ENCODE assay signal across 24 cellular contexts in the genomic region with DNA sequence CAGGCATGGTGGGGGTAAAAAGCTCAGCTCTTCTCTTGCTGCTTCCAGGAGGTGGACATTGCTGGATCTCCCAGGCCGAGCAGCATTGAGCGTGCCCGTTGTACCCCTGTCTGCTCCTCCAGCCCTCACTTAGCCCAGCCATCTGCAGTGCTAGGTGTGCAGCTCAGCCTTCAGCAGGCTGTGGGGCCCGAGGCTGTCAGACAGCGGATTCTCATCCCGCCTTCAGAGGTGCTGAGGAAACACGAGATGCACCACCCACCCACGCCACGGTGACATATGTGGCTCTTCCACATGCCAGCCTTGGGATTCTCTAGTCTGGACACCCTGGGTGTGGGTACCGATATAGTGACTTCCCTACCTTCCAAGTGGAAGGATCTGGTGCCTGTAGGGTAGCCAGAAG. TPM values are rescaled to one million over a fixed set of nuclear protein-coding genes. Genes with fewer than 3 reads are reported as not detected.
DNase-seq lines count a peak whose midpoint lies in the region; ATAC-seq and TF ChIP-seq lines count a peak whose summit lies in the region.
"Had no signal": no experiment of that assay in that cellular context is flagged by ENCODE, and none has a peak within 500 bp of the region (broad histone marks: within the 10 kb centered on the region; RNA-seq: fewer than 3 reads in every experiment).

No MANE protein-coding gene starts in this region.

- no peak overlapping the region for H3K27ac ChIP-seq in HEK293 (ENCODE audit: extremely low read depth, low read depth, low read length)
- no peak overlapping the region for H3K27ac ChIP-seq in dorsolateral prefrontal cortex
- H3K27ac ChIP-seq: A549; BLaER1 treated with 17β-estradiol and CSF1 and Interleukin-3, amounts not matched to agents 10 nM and 100 nM; GM23248 had no signal

- H3K9me3 ChIP-seq in HEK293 (ENCODE audit: control insufficient read depth, insufficient read depth, low read depth, low read length) (no peaks in the 10 kb centered on the region), MG63 (no peaks in the 10 kb centered on the region), T-helper 17 cell (ENCODE audit: control insufficient read depth, low read length, poor library complexity, severe bottlenecking) (no peaks in the 10 kb centered on the region)
- H3K9me3 ChIP-seq: A549, BE2C had no signal

- intact Hi-C loops in dorsolateral prefrontal cortex (cut with DNase I) (no loop called here), posterior cingulate gyrus (cut with DNase I) (no loop called here)

- H3K27me3 ChIP-seq in dorsolateral prefrontal cortex (no peaks in the 10 kb centered on the region), MG63 (no peaks in the 10 kb centered on the region)
- H3K27me3 ChIP-seq: BE2C had no signal

- H3K36me3 ChIP-seq in HEK293 (ENCODE audit: control insufficient read depth in 2 of 2, insufficient read depth in 1 of 2, low read length in 2 of 2) (no peaks in the 10 kb centered on the region), MG63 (no peaks in the 10 kb centered on the region)
- H3K36me3 ChIP-seq: BE2C; BLaER1 treated with 17β-estradiol and CSF1 and Interleukin-3, amounts not matched to agents 10 nM and 100 nM had no signal

- no peak for ATAC-seq in T-helper 17 cell
- ATAC-seq: A549, GM12878, HCT116 had no signal

- H3K36me3 Mint-ChIP-seq in T-helper 17 cell (ENCODE audit: low read depth): no peaks in the 10 kb centered on the region
- H3K36me3 Mint-ChIP-seq: CD14-positive monocyte; CD8-positive, alpha-beta memory T cell had no signal

- H3K27ac Mint-ChIP-seq in T-helper 17 cell: no peak overlapping the region
- H3K27ac Mint-ChIP-seq: CD14-positive monocyte; CD4-positive, alpha-beta T cell; CD8-positive, alpha-beta memory T cell; H9; HFFc6 had no signal

- CTCF ChIA-PET in HEK293 (lab: Yijun Ruan, JAX): no interaction called here

- TF ChIP-seq CTCF in HEK293 (tag by site-specific recombination; IDR thresholded peaks at IDR 0.05) (no peak), dorsolateral prefrontal cortex (IDR thresholded peaks at IDR 0.05 in 54 of 56, conservative IDR thresholded peaks at IDR 0.05 in 2 of 56; ENCODE audit: low read depth in 1 of 56, partially characterized antibody in 56 of 56) (no peak)

- no peaks in the 10 kb centered on the region for H3K4me1 Mint-ChIP-seq in T-helper 17 cell
- H3K4me1 Mint-ChIP-seq: CD14-positive monocyte; CD8-positive, alpha-beta memory T cell had no signal

- no peak overlapping the region for H3K4me3 Mint-ChIP-seq in T-helper 17 cell
- H3K4me3 Mint-ChIP-seq: CD14-positive monocyte; CD4-positive, alpha-beta T cell; CD8-positive, alpha-beta memory T cell; H9; HFFc6 had no signal

- no peaks in the 10 kb centered on the region for H3K4me1 ChIP-seq in HEK293 (ENCODE audit: control insufficient read depth, insufficient read depth, low read length)
- H3K4me1 ChIP-seq: A549 had no signal

- DNase-seq in dorsolateral prefrontal cortex (peak in 8 of 10 donors; percentile 21 to 72 (median 62)), posterior cingulate gyrus (peak in 8 of 10 donors; percentile 46 to 94 (median 66)), HuH-7 (ENCODE audit: low spot score) (no peak), MG63 (no peak), T-helper 17 cell (no peak)
- DNase-seq: 8988T; ACHN; AML-193; BE2C; CD4-positive, alpha-beta T cell; DMS 273 treated with DMSO at 0.1 percent for 48 hours; DMS79; EL; GDM1; GM23248; H9; HFFc6 had no signal

- peaks cover 31% of the 10 kb centered on the region for H3K27me3 Mint-ChIP-seq in T-helper 17 cell

- H3K4me3 ChIP-seq in HEK293 (ENCODE audit: low read depth, low read length): no peak overlapping the region
- H3K4me3 ChIP-seq in dorsolateral prefrontal cortex: no peak overlapping the region
- H3K4me3 ChIP-seq in MG63: no peak overlapping the region
- H3K4me3 ChIP-seq: A549; BLaER1 treated with 17β-estradiol and CSF1 and Interleukin-3, amounts not matched to agents 10 nM and 100 nM; GM12878; GM23248 had no signal

- POLR2A ChIA-PET in HEK293 (lab: Yijun Ruan, JAX): interaction anchor here (0.7 kb wide), 1 partner anchor 20 kb away, joined by 3 read pairs; no protein-coding TSS in a partner anchor

TF ChIP-seq in HEK293, 187 proteins besides CTCF, POLR2A, EP300 and RAD21:
- TF ChIP-seq ZNF701 (tag by site-specific recombination; IDR thresholded peaks at IDR 0.05): no peak
- TF ChIP-seq EGR2 (tag by site-specific recombination; IDR thresholded peaks at IDR 0.05; ENCODE audit: low read depth): peak; percentile 18; the same call in 1 of the 2 replicates
- no peak for TF ChIP-seq ZNF140 (tag by site-specific recombination; IDR thresholded peaks at IDR 0.05)

RNA-seq across cellular contexts. Expression of gene NECTIN1, which starts 48.9 kb away (rescaled TPM):
- total RNA-seq in dorsolateral prefrontal cortex: 100 to 1,000 TPM in 6 of 120 experiments, 10 to 100 TPM in 114; 45.3 to 136 (median 78.1) TPM
- 2.2 and 5.3 TPM in 2 replicates for total RNA-seq in MG63 (2014; rRNA removed; shearing (Covaris generic); ENCODE audit: low replicate concordance)
- total RNA-seq in T-helper 17 cell: 1 to 10 TPM; 5.2 to 5.3 TPM

Comparison
In these comparisons a context has a peak if more than half of its experiments do, and no peak if none do; other contexts are left out.
1. DNase-seq: peak in dorsolateral prefrontal cortex (8 of 10) and posterior cingulate gyrus (8 of 10); none in HuH-7 (single experiment), MG63 (single experiment) and T-helper 17 cell (0 of 3).